ENCODE assay signal across 8 cellular contexts in the genomic region with DNA sequence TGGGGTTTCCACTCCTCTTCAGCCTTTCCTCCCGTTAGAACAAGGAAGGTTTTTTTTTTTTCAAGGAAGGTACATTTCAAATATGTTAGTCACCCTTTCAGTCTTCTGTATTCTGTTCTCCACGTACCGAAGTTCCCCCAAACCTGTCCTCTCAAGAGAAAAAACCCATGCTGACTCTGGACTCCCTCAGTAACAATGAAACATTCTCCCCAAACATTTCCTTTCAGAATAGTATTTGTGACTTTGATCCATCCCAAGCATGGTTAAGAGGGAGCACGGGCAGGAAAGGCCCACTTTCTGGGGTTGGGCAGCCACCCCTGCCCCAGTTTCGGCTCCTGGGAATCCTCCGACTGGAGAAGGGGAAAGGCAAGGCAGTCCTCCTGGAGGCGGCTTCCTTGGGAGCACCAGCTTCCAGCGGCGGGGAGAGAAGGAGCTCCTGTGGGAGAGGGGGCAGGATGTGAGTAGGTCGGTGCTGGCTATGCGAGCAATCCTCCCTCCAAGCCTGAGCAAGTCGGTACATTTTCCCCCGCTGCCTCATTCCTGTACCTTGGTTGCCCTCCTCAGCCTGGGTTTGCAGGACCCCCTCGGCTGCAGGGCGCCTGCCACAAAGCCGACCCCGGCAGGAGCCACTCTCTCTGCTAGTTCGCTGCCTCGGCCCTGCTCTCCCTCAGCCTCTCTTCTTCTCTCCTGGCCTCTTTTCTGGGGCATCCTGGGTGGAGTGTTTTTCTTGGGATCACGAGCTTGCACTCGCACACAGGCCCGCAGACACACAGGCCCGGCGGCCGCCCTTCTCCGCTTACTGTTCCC. TPM values are rescaled to one million over a fixed set of nuclear protein-coding genes. Genes with fewer than 3 reads are reported as not detected.
A peak's percentile ranks its signal among the peaks of the same experiment; 100 is the strongest.
DNase-seq lines count a peak whose midpoint lies in the region; ATAC-seq, FAIRE-seq and TF ChIP-seq lines count a peak whose summit lies in the region.

No MANE protein-coding gene starts in this region.

- H3K4me1 ChIP-seq in left ventricle myocardium inferior (peaks cover 46% of the 10 kb centered on the region), heart right ventricle (peaks cover 0 to 56% (median 31%) of the 10 kb centered on the region in 9 donors), mucosa of descending colon (ENCODE audit: low read depth) (peaks cover 24% of the 10 kb centered on the region)

- H3K27me3 ChIP-seq in left ventricle myocardium inferior (ENCODE audit: low read depth): peaks cover 100% of the 10 kb centered on the region
- peaks cover 26 to 100% (median 100%) of the 10 kb centered on the region in 7 donors for H3K27me3 ChIP-seq in heart right ventricle
- H3K27me3 ChIP-seq in bronchial epithelial cell (ENCODE audit: control insufficient read depth, insufficient read depth, low read length): peaks cover 34% of the 10 kb centered on the region

- TF ChIP-seq CTCF in left ventricle myocardium inferior (IDR thresholded peaks at IDR 0.05; ENCODE audit: borderline replicate concordance) (no peak), heart right ventricle (IDR thresholded peaks at IDR 0.05) (no peak), bronchial epithelial cell (IDR thresholded peaks at IDR 0.05; ENCODE audit: insufficient read depth, low read length, severe bottlenecking) (no peak), mucosa of descending colon (IDR thresholded peaks at IDR 0.05) (no peak)

- no peak for FAIRE-seq in bronchial epithelial cell (lab: Jason Lieb, UNC)
- FAIRE-seq in GM12892 (lab: Jason Lieb, UNC): no peak

- H3K27ac ChIP-seq in left ventricle myocardium inferior (replicated peaks): peak overlapping the region; percentile 27
- H3K27ac ChIP-seq in heart right ventricle: peak overlapping the region in 4 of 10 donors; percentile 7 to 92 (median 54)

- ATAC-seq in heart right ventricle (no peak), mucosa of descending colon (no peak), HG02884 (IDR thresholded peaks at IDR 0.05; ENCODE audit: unreplicated experiment) (no peak), HG02678 (IDR thresholded peaks at IDR 0.05; ENCODE audit: unreplicated experiment) (no peak), GM18909 (IDR thresholded peaks at IDR 0.05; ENCODE audit: poor library complexity, unreplicated experiment) (no peak)

- H3K36me3 ChIP-seq in left ventricle myocardium inferior (no peaks in the 10 kb centered on the region), heart right ventricle (no peaks in the 10 kb centered on the region), bronchial epithelial cell (ENCODE audit: control insufficient read depth, insufficient read depth, low read length) (no peaks in the 10 kb centered on the region), mucosa of descending colon (ENCODE audit: low read depth) (no peaks in the 10 kb centered on the region)

- WGBS in heart right ventricle, 2 donors: 7 to 9% methylated on average over 26 of the region's 26 CpGs

- no peaks in the 10 kb centered on the region for H3K9me3 ChIP-seq in left ventricle myocardium inferior (replicated peaks)
- no peaks in the 10 kb centered on the region for H3K9me3 ChIP-seq in heart right ventricle
- no peaks in the 10 kb centered on the region for H3K9me3 ChIP-seq in mucosa of descending colon

- intact Hi-C loops in left ventricle myocardium inferior (cut with micrococcal nuclease) (no loop called here), heart right ventricle (cut with DNase I) (loop anchor here in 1 of 10 donors (5.0 kb wide), 1 partner anchor 34 kb away; the partner anchor contains the start of gene HOXA4), mucosa of descending colon (cut with DNase I, micrococcal nuclease) (loop anchor here in 1 of 2 donors (10.0 kb wide), 1 partner anchor 233 kb away; the partner anchor contains the start of gene SKAP2)

- DNase-seq in left ventricle myocardium inferior: no peak
- no peak for DNase-seq in heart right ventricle
- peak; percentile 59 for DNase-seq in bronchial epithelial cell (ENCODE audit: low read depth)
- peak; percentile 39 to 68 (median 59) for DNase-seq in mucosa of descending colon
- no peak for DNase-seq in GM12892 (ENCODE audit: insufficient read length)

- no peak for TF ChIP-seq POLR2A in GM12892 (IDR thresholded peaks at IDR 0.05; ENCODE audit: low read depth, low read length)

- H3K4me3 ChIP-seq in left ventricle myocardium inferior (peak overlapping the region; percentile 71), heart right ventricle (peak overlapping the region in 4 of 10 donors; percentile 56 to 87 (median 66)), bronchial epithelial cell (ENCODE audit: low read depth, low read length) (no peak overlapping the region), mucosa of descending colon (no peak overlapping the region)

RNA-seq across cellular contexts. Expression of gene HOXA1, which starts 2.1 kb away (rescaled TPM):
- not detected for total RNA-seq in left ventricle myocardium inferior
- total RNA-seq in heart right ventricle: under 1 TPM in 2 of 10 donors, not detected in 8; 0.15 to 0.37 TPM
- under 1 TPM in 1 of 2 donors, not detected in 1; 0.07 TPM for polyA plus RNA-seq in heart right ventricle
- total RNA-seq in bronchial epithelial cell: 0.26 TPM in 2 replicates
- 1 to 10 TPM; 1.5 to 2.7 (median 2.1) TPM for total RNA-seq in mucosa of descending colon
- polyA plus RNA-seq in GM12892 (2012; ENCODE audit: missing spikeins): not detected

RNA-seq across cellular contexts. Expression of gene HOXA2, which starts 4.6 kb away (rescaled TPM):
- not detected for total RNA-seq in left ventricle myocardium inferior
- total RNA-seq in heart right ventricle: under 1 TPM in 2 of 10 donors, not detected in 8; 0.15 to 0.23 TPM
- under 1 TPM; 0.10 to 0.22 TPM for polyA plus RNA-seq in heart right ventricle
- not detected in 2 replicates for total RNA-seq in bronchial epithelial cell
- total RNA-seq in mucosa of descending colon: 1 to 10 TPM; 3.2 to 4.3 (median 3.3) TPM
- polyA plus RNA-seq in GM12892 (2012; ENCODE audit: missing spikeins): not detected

RNA-seq across cellular contexts. Expression of gene HOXA4, which starts 32.7 kb away (rescaled TPM):
- total RNA-seq in left ventricle myocardium inferior (not detected), heart right ventricle (1 to 10 TPM in 1 of 10 donors, under 1 TPM in 5, not detected in 4; 0.20 to 1.1 (median 0.48) TPM), bronchial epithelial cell (not detected in 2 replicates), mucosa of descending colon (1 to 10 TPM; 5.9 to 9.5 (median 8.3) TPM)
- 1 to 10 TPM in 1 of 2 donors, under 1 TPM in 1; 0.59 to 1.2 TPM for polyA plus RNA-seq in heart right ventricle
- polyA plus RNA-seq in GM12892 (2012; ENCODE audit: missing spikeins): not detected

RNA-seq across cellular contexts. Expression of gene HOXA5, which starts 45.6 kb away (rescaled TPM):
- total RNA-seq in left ventricle myocardium inferior (not detected), heart right ventricle (under 1 TPM in 3 of 10 donors, not detected in 7; 0.21 to 0.95 (median 0.28) TPM), bronchial epithelial cell (not detected in 2 replicates), mucosa of descending colon (10 to 100 TPM; 16.1 to 26.6 (median 23.8) TPM)
- polyA plus RNA-seq in heart right ventricle: under 1 TPM in 1 of 2 donors, not detected in 1; 0.09 TPM
- not detected for polyA plus RNA-seq in GM12892 (2012; ENCODE audit: missing spikeins)

RNA-seq across cellular contexts. Expression of gene HOXA6, which starts 49.7 kb away (rescaled TPM):
- total RNA-seq in left ventricle myocardium inferior (not detected), heart right ventricle (not detected), bronchial epithelial cell (0.53 TPM in 1 of 2 replicates, not detected in the other), mucosa of descending colon (10 to 100 TPM; 20.2 to 39.5 (median 20.5) TPM)
- not detected for polyA plus RNA-seq in heart right ventricle
- not detected for polyA plus RNA-seq in GM12892 (2012; ENCODE audit: missing spikeins)

Comparison
In these comparisons a context has a peak if more than half of its experiments do, and no peak if none do; other contexts are left out.
1. DNase-seq: peak in bronchial epithelial cell (single experiment) and mucosa of descending colon (3 of 3); none in left ventricle myocardium inferior (single experiment), heart right ventricle (0 of 2) and GM12892 (single experiment).